ENCODE assay signal across 1 cellular context in the genomic region with DNA sequence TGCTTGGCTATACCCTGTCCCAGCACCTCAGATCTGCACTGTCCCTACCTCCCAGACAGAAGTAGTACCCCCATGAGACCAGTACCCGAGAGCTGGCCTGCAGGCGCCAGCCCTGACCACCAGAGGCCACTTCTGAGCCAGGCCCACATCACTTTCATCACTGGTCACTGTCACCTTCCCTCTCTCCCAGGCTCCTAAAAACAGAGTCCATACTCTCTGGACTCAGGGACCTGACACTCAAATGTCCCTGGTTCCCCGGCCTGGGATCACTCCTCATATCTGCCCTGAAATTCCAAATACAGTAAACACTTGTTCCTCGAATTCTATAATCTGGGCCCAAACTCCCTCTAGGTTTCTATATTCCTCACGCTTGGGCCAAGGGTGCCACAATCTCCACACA.
TF ChIP-seq lines count a peak whose summit lies in the region.

No MANE protein-coding gene starts in this region.

TF ChIP-seq in K562, 482 proteins besides CTCF, POLR2A, EP300 and RAD21 (continued from another document):
- TF ChIP-seq SMC3 (conservative IDR thresholded peaks at IDR 0.05; ENCODE audit: insufficient read depth, low read depth, low read length): peak; percentile 46; the same call in 1 of the 2 replicates
- TF ChIP-seq, protein P1, sequence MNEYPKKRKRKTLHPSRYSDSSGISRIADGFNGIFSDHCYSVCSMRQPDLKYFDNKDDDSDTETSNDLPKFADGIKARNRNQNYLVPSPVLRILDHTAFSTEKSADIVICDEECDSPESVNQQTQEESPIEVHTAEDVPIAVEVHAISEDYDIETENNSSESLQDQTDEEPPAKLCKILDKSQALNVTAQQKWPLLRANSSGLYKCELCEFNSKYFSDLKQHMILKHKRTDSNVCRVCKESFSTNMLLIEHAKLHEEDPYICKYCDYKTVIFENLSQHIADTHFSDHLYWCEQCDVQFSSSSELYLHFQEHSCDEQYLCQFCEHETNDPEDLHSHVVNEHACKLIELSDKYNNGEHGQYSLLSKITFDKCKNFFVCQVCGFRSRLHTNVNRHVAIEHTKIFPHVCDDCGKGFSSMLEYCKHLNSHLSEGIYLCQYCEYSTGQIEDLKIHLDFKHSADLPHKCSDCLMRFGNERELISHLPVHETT (CRISPR knock-in tag; conservative IDR thresholded peaks at IDR 0.05 in 1 of 2, IDR thresholded peaks at IDR 0.05 in 1 of 2): no peak
- TF ChIP-seq ETV1 (tag; conservative IDR thresholded peaks at IDR 0.05; ENCODE audit: low read depth): no peak
- TF ChIP-seq STAG1 (CRISPR knock-in tag; IDR thresholded peaks at IDR 0.05; ENCODE audit: borderline replicate concordance): peak; percentile 26; the same call in 1 of the 2 replicates
- TF ChIP-seq, protein P2, sequence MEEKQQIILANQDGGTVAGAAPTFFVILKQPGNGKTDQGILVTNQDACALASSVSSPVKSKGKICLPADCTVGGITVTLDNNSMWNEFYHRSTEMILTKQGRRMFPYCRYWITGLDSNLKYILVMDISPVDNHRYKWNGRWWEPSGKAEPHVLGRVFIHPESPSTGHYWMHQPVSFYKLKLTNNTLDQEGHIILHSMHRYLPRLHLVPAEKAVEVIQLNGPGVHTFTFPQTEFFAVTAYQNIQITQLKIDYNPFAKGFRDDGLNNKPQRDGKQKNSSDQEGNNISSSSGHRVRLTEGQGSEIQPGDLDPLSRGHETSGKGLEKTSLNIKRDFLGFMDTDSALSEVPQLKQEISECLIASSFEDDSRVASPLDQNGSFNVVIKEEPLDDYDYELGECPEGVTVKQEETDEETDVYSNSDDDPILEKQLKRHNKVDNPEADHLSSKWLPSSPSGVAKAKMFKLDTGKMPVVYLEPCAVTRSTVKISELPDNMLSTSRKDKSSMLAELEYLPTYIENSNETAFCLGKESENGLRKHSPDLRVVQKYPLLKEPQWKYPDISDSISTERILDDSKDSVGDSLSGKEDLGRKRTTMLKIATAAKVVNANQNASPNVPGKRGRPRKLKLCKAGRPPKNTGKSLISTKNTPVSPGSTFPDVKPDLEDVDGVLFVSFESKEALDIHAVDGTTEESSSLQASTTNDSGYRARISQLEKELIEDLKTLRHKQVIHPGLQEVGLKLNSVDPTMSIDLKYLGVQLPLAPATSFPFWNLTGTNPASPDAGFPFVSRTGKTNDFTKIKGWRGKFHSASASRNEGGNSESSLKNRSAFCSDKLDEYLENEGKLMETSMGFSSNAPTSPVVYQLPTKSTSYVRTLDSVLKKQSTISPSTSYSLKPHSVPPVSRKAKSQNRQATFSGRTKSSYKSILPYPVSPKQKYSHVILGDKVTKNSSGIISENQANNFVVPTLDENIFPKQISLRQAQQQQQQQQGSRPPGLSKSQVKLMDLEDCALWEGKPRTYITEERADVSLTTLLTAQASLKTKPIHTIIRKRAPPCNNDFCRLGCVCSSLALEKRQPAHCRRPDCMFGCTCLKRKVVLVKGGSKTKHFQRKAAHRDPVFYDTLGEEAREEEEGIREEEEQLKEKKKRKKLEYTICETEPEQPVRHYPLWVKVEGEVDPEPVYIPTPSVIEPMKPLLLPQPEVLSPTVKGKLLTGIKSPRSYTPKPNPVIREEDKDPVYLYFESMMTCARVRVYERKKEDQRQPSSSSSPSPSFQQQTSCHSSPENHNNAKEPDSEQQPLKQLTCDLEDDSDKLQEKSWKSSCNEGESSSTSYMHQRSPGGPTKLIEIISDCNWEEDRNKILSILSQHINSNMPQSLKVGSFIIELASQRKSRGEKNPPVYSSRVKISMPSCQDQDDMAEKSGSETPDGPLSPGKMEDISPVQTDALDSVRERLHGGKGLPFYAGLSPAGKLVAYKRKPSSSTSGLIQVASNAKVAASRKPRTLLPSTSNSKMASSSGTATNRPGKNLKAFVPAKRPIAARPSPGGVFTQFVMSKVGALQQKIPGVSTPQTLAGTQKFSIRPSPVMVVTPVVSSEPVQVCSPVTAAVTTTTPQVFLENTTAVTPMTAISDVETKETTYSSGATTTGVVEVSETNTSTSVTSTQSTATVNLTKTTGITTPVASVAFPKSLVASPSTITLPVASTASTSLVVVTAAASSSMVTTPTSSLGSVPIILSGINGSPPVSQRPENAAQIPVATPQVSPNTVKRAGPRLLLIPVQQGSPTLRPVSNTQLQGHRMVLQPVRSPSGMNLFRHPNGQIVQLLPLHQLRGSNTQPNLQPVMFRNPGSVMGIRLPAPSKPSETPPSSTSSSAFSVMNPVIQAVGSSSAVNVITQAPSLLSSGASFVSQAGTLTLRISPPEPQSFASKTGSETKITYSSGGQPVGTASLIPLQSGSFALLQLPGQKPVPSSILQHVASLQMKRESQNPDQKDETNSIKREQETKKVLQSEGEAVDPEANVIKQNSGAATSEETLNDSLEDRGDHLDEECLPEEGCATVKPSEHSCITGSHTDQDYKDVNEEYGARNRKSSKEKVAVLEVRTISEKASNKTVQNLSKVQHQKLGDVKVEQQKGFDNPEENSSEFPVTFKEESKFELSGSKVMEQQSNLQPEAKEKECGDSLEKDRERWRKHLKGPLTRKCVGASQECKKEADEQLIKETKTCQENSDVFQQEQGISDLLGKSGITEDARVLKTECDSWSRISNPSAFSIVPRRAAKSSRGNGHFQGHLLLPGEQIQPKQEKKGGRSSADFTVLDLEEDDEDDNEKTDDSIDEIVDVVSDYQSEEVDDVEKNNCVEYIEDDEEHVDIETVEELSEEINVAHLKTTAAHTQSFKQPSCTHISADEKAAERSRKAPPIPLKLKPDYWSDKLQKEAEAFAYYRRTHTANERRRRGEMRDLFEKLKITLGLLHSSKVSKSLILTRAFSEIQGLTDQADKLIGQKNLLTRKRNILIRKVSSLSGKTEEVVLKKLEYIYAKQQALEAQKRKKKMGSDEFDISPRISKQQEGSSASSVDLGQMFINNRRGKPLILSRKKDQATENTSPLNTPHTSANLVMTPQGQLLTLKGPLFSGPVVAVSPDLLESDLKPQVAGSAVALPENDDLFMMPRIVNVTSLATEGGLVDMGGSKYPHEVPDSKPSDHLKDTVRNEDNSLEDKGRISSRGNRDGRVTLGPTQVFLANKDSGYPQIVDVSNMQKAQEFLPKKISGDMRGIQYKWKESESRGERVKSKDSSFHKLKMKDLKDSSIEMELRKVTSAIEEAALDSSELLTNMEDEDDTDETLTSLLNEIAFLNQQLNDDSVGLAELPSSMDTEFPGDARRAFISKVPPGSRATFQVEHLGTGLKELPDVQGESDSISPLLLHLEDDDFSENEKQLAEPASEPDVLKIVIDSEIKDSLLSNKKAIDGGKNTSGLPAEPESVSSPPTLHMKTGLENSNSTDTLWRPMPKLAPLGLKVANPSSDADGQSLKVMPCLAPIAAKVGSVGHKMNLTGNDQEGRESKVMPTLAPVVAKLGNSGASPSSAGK (IDR thresholded peaks at IDR 0.05): no peak
- TF ChIP-seq PRPF4 (IDR thresholded peaks at IDR 0.05; ENCODE audit: insufficient read depth, low read depth, low read length, poor library complexity, severe bottlenecking): no peak
- TF ChIP-seq CREM (IDR thresholded peaks at IDR 0.05; ENCODE audit: low read depth): 0 out of 2 replicates have a peak, but pooled peaks have one; percentile 27
- TF ChIP-seq, protein P3, sequence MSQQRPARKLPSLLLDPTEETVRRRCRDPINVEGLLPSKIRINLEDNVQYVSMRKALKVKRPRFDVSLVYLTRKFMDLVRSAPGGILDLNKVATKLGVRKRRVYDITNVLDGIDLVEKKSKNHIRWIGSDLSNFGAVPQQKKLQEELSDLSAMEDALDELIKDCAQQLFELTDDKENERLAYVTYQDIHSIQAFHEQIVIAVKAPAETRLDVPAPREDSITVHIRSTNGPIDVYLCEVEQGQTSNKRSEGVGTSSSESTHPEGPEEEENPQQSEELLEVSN (IDR thresholded peaks at IDR 0.05; ENCODE audit: borderline replicate concordance in 1 of 2, extremely low read depth in 1 of 2, insufficient read depth in 1 of 2, insufficient read length in 1 of 2, low read depth in 1 of 2, low read length in 1 of 2, poor library complexity in 1 of 2, severe bottlenecking in 1 of 2): no peak
- TF ChIP-seq RB1 (IDR thresholded peaks at IDR 0.05; ENCODE audit: low read depth): peak; percentile 27; the same call in 1 of the 2 replicates
- no peak for TF ChIP-seq CXXC5 (CRISPR knock-in tag; IDR thresholded peaks at IDR 0.05)
- no peak for TF ChIP-seq ZNF445 (CRISPR knock-in tag; IDR thresholded peaks at IDR 0.05; ENCODE audit: low read depth)
- TF ChIP-seq, protein P4, sequence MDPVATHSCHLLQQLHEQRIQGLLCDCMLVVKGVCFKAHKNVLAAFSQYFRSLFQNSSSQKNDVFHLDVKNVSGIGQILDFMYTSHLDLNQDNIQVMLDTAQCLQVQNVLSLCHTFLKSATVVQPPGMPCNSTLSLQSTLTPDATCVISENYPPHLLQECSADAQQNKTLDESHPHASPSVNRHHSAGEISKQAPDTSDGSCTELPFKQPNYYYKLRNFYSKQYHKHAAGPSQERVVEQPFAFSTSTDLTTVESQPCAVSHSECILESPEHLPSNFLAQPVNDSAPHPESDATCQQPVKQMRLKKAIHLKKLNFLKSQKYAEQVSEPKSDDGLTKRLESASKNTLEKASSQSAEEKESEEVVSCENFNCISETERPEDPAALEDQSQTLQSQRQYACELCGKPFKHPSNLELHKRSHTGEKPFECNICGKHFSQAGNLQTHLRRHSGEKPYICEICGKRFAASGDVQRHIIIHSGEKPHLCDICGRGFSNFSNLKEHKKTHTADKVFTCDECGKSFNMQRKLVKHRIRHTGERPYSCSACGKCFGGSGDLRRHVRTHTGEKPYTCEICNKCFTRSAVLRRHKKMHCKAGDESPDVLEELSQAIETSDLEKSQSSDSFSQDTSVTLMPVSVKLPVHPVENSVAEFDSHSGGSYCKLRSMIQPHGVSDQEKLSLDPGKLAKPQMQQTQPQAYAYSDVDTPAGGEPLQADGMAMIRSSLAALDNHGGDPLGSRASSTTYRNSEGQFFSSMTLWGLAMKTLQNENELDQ (CRISPR knock-in tag; IDR thresholded peaks at IDR 0.05; ENCODE audit: borderline replicate concordance): no peak
- TF ChIP-seq MYNN (IDR thresholded peaks at IDR 0.05): no peak
- TF ChIP-seq MYNN (CRISPR knock-in tag; IDR thresholded peaks at IDR 0.05): no peak
- TF ChIP-seq SOX6 (IDR thresholded peaks at IDR 0.05): no peak
- TF ChIP-seq, protein P5, sequence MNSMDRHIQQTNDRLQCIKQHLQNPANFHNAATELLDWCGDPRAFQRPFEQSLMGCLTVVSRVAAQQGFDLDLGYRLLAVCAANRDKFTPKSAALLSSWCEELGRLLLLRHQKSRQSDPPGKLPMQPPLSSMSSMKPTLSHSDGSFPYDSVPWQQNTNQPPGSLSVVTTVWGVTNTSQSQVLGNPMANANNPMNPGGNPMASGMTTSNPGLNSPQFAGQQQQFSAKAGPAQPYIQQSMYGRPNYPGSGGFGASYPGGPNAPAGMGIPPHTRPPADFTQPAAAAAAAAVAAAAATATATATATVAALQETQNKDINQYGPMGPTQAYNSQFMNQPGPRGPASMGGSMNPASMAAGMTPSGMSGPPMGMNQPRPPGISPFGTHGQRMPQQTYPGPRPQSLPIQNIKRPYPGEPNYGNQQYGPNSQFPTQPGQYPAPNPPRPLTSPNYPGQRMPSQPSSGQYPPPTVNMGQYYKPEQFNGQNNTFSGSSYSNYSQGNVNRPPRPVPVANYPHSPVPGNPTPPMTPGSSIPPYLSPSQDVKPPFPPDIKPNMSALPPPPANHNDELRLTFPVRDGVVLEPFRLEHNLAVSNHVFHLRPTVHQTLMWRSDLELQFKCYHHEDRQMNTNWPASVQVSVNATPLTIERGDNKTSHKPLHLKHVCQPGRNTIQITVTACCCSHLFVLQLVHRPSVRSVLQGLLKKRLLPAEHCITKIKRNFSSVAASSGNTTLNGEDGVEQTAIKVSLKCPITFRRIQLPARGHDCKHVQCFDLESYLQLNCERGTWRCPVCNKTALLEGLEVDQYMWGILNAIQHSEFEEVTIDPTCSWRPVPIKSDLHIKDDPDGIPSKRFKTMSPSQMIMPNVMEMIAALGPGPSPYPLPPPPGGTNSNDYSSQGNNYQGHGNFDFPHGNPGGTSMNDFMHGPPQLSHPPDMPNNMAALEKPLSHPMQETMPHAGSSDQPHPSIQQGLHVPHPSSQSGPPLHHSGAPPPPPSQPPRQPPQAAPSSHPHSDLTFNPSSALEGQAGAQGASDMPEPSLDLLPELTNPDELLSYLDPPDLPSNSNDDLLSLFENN (IDR thresholded peaks at IDR 0.05; ENCODE audit: low read depth in 2 of 2, low read length in 2 of 2): no peak
- peak; percentile 48; the same call in 1 of the 2 replicates for TF ChIP-seq KLF16 (IDR thresholded peaks at IDR 0.05)
- no peak for TF ChIP-seq GTF2E2 (tag; IDR thresholded peaks at IDR 0.05)
- no peak for TF ChIP-seq ZNF316 (IDR thresholded peaks at IDR 0.05)
